1 cellular context compared by ENCODE assay signal in the genomic region with DNA sequence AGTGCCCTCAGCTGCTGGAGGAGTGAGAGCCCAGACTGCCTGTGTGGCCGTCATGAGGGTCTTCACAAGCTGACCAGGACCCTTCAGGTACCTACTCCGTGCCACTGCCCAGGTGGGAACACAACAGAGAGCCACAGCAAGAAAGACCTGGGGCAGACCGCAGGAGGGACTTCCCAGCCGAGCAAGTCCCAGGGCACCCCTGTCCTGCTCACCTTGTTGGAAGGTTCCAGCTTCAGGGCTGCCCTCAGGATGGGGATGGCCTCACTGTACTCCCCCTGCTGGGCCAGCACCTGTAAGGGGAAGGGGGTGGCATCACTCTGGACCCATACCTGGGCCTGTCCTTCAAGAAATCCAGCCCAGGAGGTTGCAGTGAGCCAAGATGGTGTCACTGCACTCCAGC.
A peak's percentile ranks its signal among the peaks of the same experiment; 100 is the strongest.
TF ChIP-seq lines count a peak whose summit lies in the region.

No MANE protein-coding gene starts in this region.

TF ChIP-seq in HepG2, 621 proteins besides CTCF, POLR2A, EP300 and RAD21:
- TF ChIP-seq ZMYM3 (CRISPR knock-in tag; IDR thresholded peaks at IDR 0.05) (peak; percentile 69), ZNF768 (CRISPR knock-in tag; IDR thresholded peaks at IDR 0.05) (no peak)
TF ChIP-seq in HepG2: peak in this region for 1.
